ENCODE assay signal across 26 cellular contexts in genomic region chrX:113996781-113997180, GRCh38.
DNase-seq lines count a peak whose midpoint lies in the region; ATAC-seq, FAIRE-seq and TF ChIP-seq lines count a peak whose summit lies in the region.
"Had no signal": no experiment of that assay in that cellular context is flagged by ENCODE, and none has a peak within 500 bp of the region (broad histone marks: within the 10 kb centered on the region; RNA-seq: fewer than 3 reads in every experiment).

No MANE protein-coding gene starts in this region.

- no peak overlapping the region for H4K8ac ChIP-seq in IMR-90 (ENCODE audit: low read depth in 2 of 2, low read length in 2 of 2)

- no peak overlapping the region for H2AK5ac ChIP-seq in IMR-90 (ENCODE audit: low read depth, low read length)

- intact Hi-C loops in IMR-90 (cut with micrococcal nuclease) (no loop called here), K562 (cut with micrococcal nuclease) (loop anchor here (10.0 kb wide), 1 partner anchor 78 kb away; no protein-coding TSS in a partner anchor)

- H2BK15ac ChIP-seq in IMR-90 (ENCODE audit: low read depth, low read length) = no peak overlapping the region

- no peak overlapping the region for H3K4me3 Mint-ChIP-seq in activated CD4-positive, alpha-beta memory T cell treated with anti-CD3 and anti-CD28 coated beads, Interleukin-2, amount 10 ng/mL, durations not matched to agents 7 days and 5 days
- H3K4me3 Mint-ChIP-seq: CD14-positive monocyte; CD4-positive, alpha-beta memory T cell; CD4-positive, CD25-positive, alpha-beta regulatory T cell; CD8-positive, alpha-beta memory T cell had no signal

- H3K9me3 ChIP-seq in IMR-90 (ENCODE audit: control insufficient read depth, insufficient read depth, low read length) (no peaks in the 10 kb centered on the region), K562 (replicated peaks; ENCODE audit: control insufficient read depth, insufficient read depth, low read depth, low read length) (no peaks in the 10 kb centered on the region)
- H3K9me3 ChIP-seq: BE2C, BLaER1 had no signal

- H3K4me1 Mint-ChIP-seq in activated CD4-positive, alpha-beta memory T cell treated with anti-CD3 and anti-CD28 coated beads, Interleukin-2, amount 10 ng/mL, durations not matched to agents 7 days and 5 days = no peaks in the 10 kb centered on the region
- H3K4me1 Mint-ChIP-seq: CD14-positive monocyte; CD4-positive, alpha-beta memory T cell; CD4-positive, CD25-positive, alpha-beta regulatory T cell; CD8-positive, alpha-beta memory T cell had no signal

- no peak overlapping the region for H3K4me3 ChIP-seq in IMR-90 (ENCODE audit: insufficient read depth, low read depth, low read length)
- H3K4me3 ChIP-seq in K562 = no peak overlapping the region
- H3K4me3 ChIP-seq in foreskin fibroblast (ENCODE audit: low read depth in 1 of 2, low read length in 2 of 2) = no peak overlapping the region
- H3K4me3 ChIP-seq: BLaER1, GM12878 had no signal

- H3K27me3 Mint-ChIP-seq in activated CD4-positive, alpha-beta memory T cell treated with anti-CD3 and anti-CD28 coated beads, Interleukin-2, amount 10 ng/mL, durations not matched to agents 7 days and 5 days = no peaks in the 10 kb centered on the region
- H3K27me3 Mint-ChIP-seq: CD4-positive, alpha-beta memory T cell; CD4-positive, CD25-positive, alpha-beta regulatory T cell had no signal

- no peaks in the 10 kb centered on the region for H3K36me3 Mint-ChIP-seq in activated CD4-positive, alpha-beta memory T cell treated with anti-CD3 and anti-CD28 coated beads, Interleukin-2, amount 10 ng/mL, durations not matched to agents 7 days and 5 days (ENCODE audit: low read depth)
- H3K36me3 Mint-ChIP-seq: CD14-positive monocyte; CD4-positive, alpha-beta memory T cell; CD4-positive, CD25-positive, alpha-beta regulatory T cell; CD8-positive, alpha-beta memory T cell had no signal

- H3K9me3 Mint-ChIP-seq in activated CD4-positive, alpha-beta memory T cell treated with anti-CD3 and anti-CD28 coated beads, Interleukin-2, amount 10 ng/mL, durations not matched to agents 7 days and 5 days = peaks cover 4% of the 10 kb centered on the region

- no peak for TF ChIP-seq EP300 in K562 (IDR thresholded peaks at IDR 0.05; ENCODE audit: low read length)

- CTCF ChIA-PET in IMR-90 (lab: Yijun Ruan, JAX) = no interaction called here
- CTCF ChIA-PET in K562 (lab: Yijun Ruan, JAX; ENCODE audit: low intra/inter-chr PET ratio) = no interaction called here
- CTCF ChIA-PET in activated CD4-positive, alpha-beta memory T cell treated with anti-CD3 and anti-CD28 coated beads, Interleukin-2, amount 10 ng/mL, durations not matched to agents 7 days and 5 days (lab: Charles Lee) = no interaction called here

- H3K79me1 ChIP-seq in IMR-90 (ENCODE audit: low read depth in 1 of 2, low read length in 2 of 2) = no peaks in the 10 kb centered on the region

- H2BK20ac ChIP-seq in IMR-90 (ENCODE audit: low read depth, low read length) = no peak overlapping the region

- H3K9ac ChIP-seq in IMR-90 (ENCODE audit: low read depth, low read length) (no peak overlapping the region), K562 (ENCODE audit: insufficient read depth in 1 of 2, low read depth in 2 of 2, low read length in 2 of 2) (no peak overlapping the region)
- H3K9ac ChIP-seq: BLaER1 had no signal

- H3K79me2 ChIP-seq in K562 (ENCODE audit: control insufficient read depth, insufficient read depth, low read length) = no peaks in the 10 kb centered on the region; the same call in 1 of the 3 replicates

- TF ChIP-seq RAD21 in IMR-90 (IDR thresholded peaks at IDR 0.05; ENCODE audit: low read length) (no peak), K562 (CRISPR knock-in tag; conservative IDR thresholded peaks at IDR 0.05 in 1 of 2, IDR thresholded peaks at IDR 0.05 in 1 of 2) (no peak)

- ATAC-seq in IMR-90 (ENCODE audit: low read depth) (no peak), K562 (no peak)
- ATAC-seq: GM12878 had no signal

- H4K20me1 ChIP-seq in IMR-90 (ENCODE audit: insufficient read depth, low read length) (no peaks in the 10 kb centered on the region), K562 (replicated peaks; ENCODE audit: control insufficient read depth, insufficient read depth, low read length) (no peaks in the 10 kb centered on the region)
- H4K20me1 ChIP-seq: BLaER1 had no signal

- H3K27me3 ChIP-seq in IMR-90 (ENCODE audit: control insufficient read depth, insufficient read depth, low read length) = no peaks in the 10 kb centered on the region
- H3K27me3 ChIP-seq in K562 (ENCODE audit: control insufficient read depth in 2 of 2, insufficient read depth in 2 of 2, low read length in 2 of 2) = no peaks in the 10 kb centered on the region
- H3K27me3 ChIP-seq: BE2C had no signal

- H2AFZ ChIP-seq in IMR-90 (replicated peaks; ENCODE audit: low read length, poor library complexity) (no peak overlapping the region), K562 (ENCODE audit: low read depth, low read length) (no peak overlapping the region)

- no peak for FAIRE-seq in K562 (lab: Jason Lieb, UNC)
- FAIRE-seq: A204.1, GM12878, GM12892, GM18507 had no signal

- no peak overlapping the region for H2AK9ac ChIP-seq in IMR-90 (replicated peaks; ENCODE audit: low read depth, low read length, poor library complexity)

- H2BK120ac ChIP-seq in IMR-90 (ENCODE audit: low read depth, low read length) = no peak overlapping the region

- H3K27ac Mint-ChIP-seq in activated CD4-positive, alpha-beta memory T cell treated with anti-CD3 and anti-CD28 coated beads, Interleukin-2, amount 10 ng/mL, durations not matched to agents 7 days and 5 days = no peak overlapping the region
- H3K27ac Mint-ChIP-seq: CD14-positive monocyte; CD4-positive, alpha-beta memory T cell; CD4-positive, CD25-positive, alpha-beta regulatory T cell; CD8-positive, alpha-beta memory T cell had no signal

- H4K91ac ChIP-seq in IMR-90 (ENCODE audit: insufficient read depth, low read depth, low read length) = no peak overlapping the region

- no peak overlapping the region for H3K4ac ChIP-seq in IMR-90 (ENCODE audit: low read depth, low read length)

- H3K4me1 ChIP-seq in IMR-90 (ENCODE audit: control insufficient read depth, insufficient read depth, low read length) (no peaks in the 10 kb centered on the region), K562 (replicated peaks in 1 of 2; ENCODE audit: control insufficient read depth in 2 of 2, insufficient read depth in 2 of 2, low read length in 2 of 2) (peaks cover 0 to 3% of the 10 kb centered on the region in 2 experiments; a peak in 2 of 5 replicates)
- H3K4me1 ChIP-seq: BE2C, BLaER1 had no signal

- in situ Hi-C loops in IMR-90 (cut with MboI; ENCODE audit: low sequenced_read_pairs) = no loop called here
- in situ Hi-C loops in K562 (cut with MboI) = no loop called here

- dilution Hi-C loops in IMR-90 (cut with HindIII; ENCODE audit: low sequenced_read_pairs, unreplicated experiment) = no loop called here

- H3K23ac ChIP-seq in IMR-90 (ENCODE audit: low read depth, low read length) = no peak overlapping the region

- H3K18ac ChIP-seq in IMR-90 (ENCODE audit: low read depth, low read length) = no peak overlapping the region

- POLR2A ChIA-PET in IMR-90 (lab: Charles Lee; ENCODE audit: unreplicated experiment) = no interaction called here
- POLR2A ChIA-PET in K562 (lab: Yijun Ruan, JAX) = no interaction called here
- POLR2A ChIA-PET in activated CD4-positive, alpha-beta memory T cell treated with anti-CD3 and anti-CD28 coated beads, Interleukin-2, amount 10 ng/mL, durations not matched to agents 7 days and 5 days (lab: Charles Lee) = no interaction called here

- DNase-seq in IMR-90 (no peak), K562 (ENCODE audit: extremely low read depth in 1 of 4, low spot score in 3 of 4) (no peak), foreskin fibroblast (no peak), NCI-H2107 treated with DMSO at 0.1 percent for 48 hours (lab: John Stamatoyannopoulos, UW; ENCODE audit: unreplicated experiment) (no peak)
- no peak for DNase-seq in activated CD4-positive, alpha-beta memory T cell treated with anti-CD3 and anti-CD28 coated beads, Interleukin-2, amount 10 ng/mL, durations not matched to agents 7 days and 5 days
- DNase-seq: 8988T; ACHN; BE2C; C1 segment of cervical spinal cord; CD4-positive, alpha-beta memory T cell; CD4-positive, CD25-positive, alpha-beta regulatory T cell; CD8-positive, alpha-beta memory T cell; COR-L47; DMS 273 treated with DMSO at 0.1 percent for 48 hours; DMS153; DMS53; DMS79; DND-41; EL; GDM1 had no signal

- TF ChIP-seq POLR2A in IMR-90 (IDR thresholded peaks at IDR 0.05; ENCODE audit: low read depth, low read length) (no peak), K562 (conservative IDR thresholded peaks at IDR 0.05) (no peak)

- H3K9me1 ChIP-seq in IMR-90 (ENCODE audit: insufficient read depth, low read length) (no peaks in the 10 kb centered on the region), K562 (ENCODE audit: control insufficient read depth, insufficient read depth, low read length) (no peaks in the 10 kb centered on the region)

- H4K5ac ChIP-seq in IMR-90 (ENCODE audit: low read depth, low read length) = no peak overlapping the region

- TF ChIP-seq CTCF in IMR-90 (conservative IDR thresholded peaks at IDR 0.05; ENCODE audit: low read depth, low read length) (no peak), K562 (IDR thresholded peaks at IDR 0.05 in 2 of 3, conservative IDR thresholded peaks at IDR 0.05 in 1 of 3; ENCODE audit: insufficient read depth in 2 of 3, low read depth in 1 of 3, low read length in 3 of 3) (no peak), foreskin fibroblast (IDR thresholded peaks at IDR 0.05; ENCODE audit: low read depth, low read length) (no peak)

- H3K27ac ChIP-seq in IMR-90 (ENCODE audit: insufficient read depth, low read length) (no peak overlapping the region), K562 (ENCODE audit: extremely low read depth, low read depth, low read length) (no peak overlapping the region)
- H3K27ac ChIP-seq: BLaER1 had no signal

- H3K36me3 ChIP-seq in IMR-90 (ENCODE audit: control insufficient read depth, insufficient read depth, low read length) (no peaks in the 10 kb centered on the region), K562 (ENCODE audit: control insufficient read depth, insufficient read depth, low read length) (no peaks in the 10 kb centered on the region; the same call in 2 of the 3 replicates)
- H3K36me3 ChIP-seq: BE2C, BLaER1 had no signal

- H3K14ac ChIP-seq in IMR-90 (replicated peaks; ENCODE audit: low read depth, low read length) = no peak overlapping the region

- no peak overlapping the region for H3K4me2 ChIP-seq in IMR-90 (ENCODE audit: low read depth, low read length)
- no peak overlapping the region for H3K4me2 ChIP-seq in K562 (ENCODE audit: insufficient read depth, low read length)
- H3K4me2 ChIP-seq: BLaER1 had no signal

- no CpG with 5 or more reads among the region's 1 CpG for WGBS in IMR-90 (ENCODE audit: extremely low coverage in 2 of 2, insufficient read length in 1 of 2), 2 experiments
- 11% methylated on average over 1 of the region's 1 CpG for WGBS in K562 (ENCODE audit: insufficient coverage, low coverage, missing lambda C conversion rate)

- H3K56ac ChIP-seq in IMR-90 (ENCODE audit: extremely low read depth, insufficient read depth, low read length) = no peak overlapping the region

- BruUV-seq in IMR-90 (replicated peaks; lab: Mats Ljungman, UMichigan) (no TSS peak), K562 (replicated peaks; lab: Mats Ljungman, UMichigan) (no TSS peak)

- no peak overlapping the region for H2BK5ac ChIP-seq in IMR-90 (ENCODE audit: low read depth, low read length, poor library complexity, severe bottlenecking)

TF ChIP-seq in K562, 482 proteins besides CTCF, POLR2A, EP300 and RAD21 (continues in another document):
- TF ChIP-seq MAFF (IDR thresholded peaks at IDR 0.05; ENCODE audit: low read length) = peak; percentile 23; the same call in 1 of the 2 replicates
